ENCODE assay signal across 17 cellular contexts in the genomic region with DNA sequence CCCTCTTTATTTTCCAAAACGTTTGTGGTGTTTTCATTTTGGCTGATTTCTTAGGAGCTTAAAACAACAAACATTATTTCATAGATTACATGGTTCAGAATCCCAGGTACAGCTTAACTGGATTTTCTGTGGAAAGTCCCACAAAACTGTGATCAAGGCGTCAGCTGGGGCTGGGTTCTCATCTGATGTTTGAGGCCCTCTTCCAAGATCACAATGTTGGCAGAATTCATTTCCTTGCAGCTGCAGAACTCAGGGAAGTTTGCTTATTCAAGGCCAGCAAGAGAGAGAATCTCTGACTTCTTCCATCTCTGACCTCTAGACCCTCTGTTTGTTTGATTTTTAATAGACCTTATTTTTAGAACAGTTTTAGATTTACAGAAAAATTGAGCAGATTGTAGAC.
DNase-seq lines count a peak whose midpoint lies in the region; ATAC-seq and TF ChIP-seq lines count a peak whose summit lies in the region.
"Had no signal": no experiment of that assay in that cellular context is flagged by ENCODE, and none has a peak within 500 bp of the region (broad histone marks: within the 10 kb centered on the region; RNA-seq: fewer than 3 reads in every experiment).

No MANE protein-coding gene starts in this region.

- TF ChIP-seq POLR2A in heart left ventricle (IDR thresholded peaks at IDR 0.05), result no peak

- H3K27me3 ChIP-seq in heart left ventricle (no peaks in the 10 kb centered on the region), GM23338 (ENCODE audit: insufficient read depth) (no peaks in the 10 kb centered on the region)
- H3K27me3 ChIP-seq: BLaER1 had no signal

- H4K20me1 ChIP-seq in GM23338 (replicated peaks; ENCODE audit: insufficient read depth), result no peaks in the 10 kb centered on the region
- H4K20me1 ChIP-seq: BLaER1 had no signal

- peak in 3 of 4 donors; percentile 21 to 49 (median 23) for ATAC-seq in heart left ventricle
- no peak for ATAC-seq in Right ventricle myocardium inferior
- no peak for ATAC-seq in GM23338
- ATAC-seq: HCT116 had no signal

- no peaks in the 10 kb centered on the region for H3F3A ChIP-seq in GM23338 (replicated peaks; ENCODE audit: low read depth)

- no peak overlapping the region for H3K4me3 ChIP-seq in heart left ventricle
- H3K4me3 ChIP-seq in GM23338, result no peak overlapping the region
- H3K4me3 ChIP-seq: BLaER1 had no signal

- H3K27ac Mint-ChIP-seq in GM23338, result peak overlapping the region; percentile 35; the same call in 1 of the 2 replicates
- H3K27ac Mint-ChIP-seq in activated naive CD4-positive, alpha-beta T cell treated with anti-CD3 and anti-CD28 coated beads for 36 hours, result no peak overlapping the region
- H3K27ac Mint-ChIP-seq: CD14-positive monocyte, HFFc6 had no signal

- H3K9me3 Mint-ChIP-seq in GM23338, result no peaks in the 10 kb centered on the region
- no peaks in the 10 kb centered on the region for H3K9me3 Mint-ChIP-seq in activated naive CD4-positive, alpha-beta T cell treated with anti-CD3 and anti-CD28 coated beads for 36 hours

- H2AFZ ChIP-seq in GM23338, result no peak overlapping the region

- CTCF ChIA-PET in activated naive CD4-positive, alpha-beta T cell treated with anti-CD3 and anti-CD28 coated beads for 36 hours (lab: Charles Lee), result no interaction called here

- DNase-seq in heart left ventricle (peak in 1 of 5 donors; percentile 19), Right ventricle myocardium inferior (ENCODE audit: missing footprints) (no peak), GM23338 (ENCODE audit: low spot score) (no peak), medulla oblongata (ENCODE audit: extremely low spot score) (peak; percentile 49), dedifferentiated amniotic fluid mesenchymal stem cell (ENCODE audit: extremely low spot score) (no peak)
- no peak for DNase-seq in activated naive CD4-positive, alpha-beta T cell treated with anti-CD3 and anti-CD28 coated beads for 36 hours
- DNase-seq: 8988T; CD4-positive, alpha-beta memory T cell; DMS79 treated with DMSO at 0.1 percent for 48 hours; GF-D8; GOT3; H7; HFFc6 had no signal

- H3K4me1 Mint-ChIP-seq in GM23338, result no peaks in the 10 kb centered on the region
- no peaks in the 10 kb centered on the region for H3K4me1 Mint-ChIP-seq in activated naive CD4-positive, alpha-beta T cell treated with anti-CD3 and anti-CD28 coated beads for 36 hours (ENCODE audit: low read depth)
- H3K4me1 Mint-ChIP-seq: CD14-positive monocyte; CD4-positive, alpha-beta memory T cell had no signal

- peaks cover 5% of the 10 kb centered on the region for H3K36me3 Mint-ChIP-seq in GM23338 (ENCODE audit: low read depth)
- no peaks in the 10 kb centered on the region for H3K36me3 Mint-ChIP-seq in activated naive CD4-positive, alpha-beta T cell treated with anti-CD3 and anti-CD28 coated beads for 36 hours (ENCODE audit: low read depth)
- H3K36me3 Mint-ChIP-seq: CD14-positive monocyte; CD4-positive, alpha-beta memory T cell had no signal

- WGBS in heart left ventricle, 4 donors, result 35 to 50% (median 38%) methylated on average over 2 of the region's 2 CpGs

- H3K4me2 ChIP-seq in GM23338, result no peak overlapping the region
- H3K4me2 ChIP-seq: BLaER1 had no signal

- H3K36me3 ChIP-seq in heart left ventricle (peaks cover 0 to 7% (median 0%) of the 10 kb centered on the region in 9 donors), GM23338 (ENCODE audit: insufficient read depth) (no peaks in the 10 kb centered on the region)
- H3K36me3 ChIP-seq: BLaER1 had no signal

- H3K27me3 Mint-ChIP-seq in GM23338 (ENCODE audit: insufficient read depth, low read depth, poor library complexity), result peaks cover 3% of the 10 kb centered on the region
- H3K27me3 Mint-ChIP-seq in activated naive CD4-positive, alpha-beta T cell treated with anti-CD3 and anti-CD28 coated beads for 36 hours (ENCODE audit: low read depth), result peaks cover 17% of the 10 kb centered on the region

- peaks cover 0 to 27% (median 8%) of the 10 kb centered on the region in 12 donors for H3K4me1 ChIP-seq in heart left ventricle
- no peaks in the 10 kb centered on the region for H3K4me1 ChIP-seq in GM23338 (ENCODE audit: insufficient read depth)
- H3K4me1 ChIP-seq: BLaER1 had no signal

- H3K27ac ChIP-seq in heart left ventricle (peak overlapping the region in 3 of 12 donors; percentile 5 to 34 (median 9)), GM23338 (ENCODE audit: low read depth) (peak overlapping the region; percentile 3; the same call in 1 of the 2 replicates), temporal lobe (ENCODE audit: low read depth, low read length) (peak overlapping the region; percentile 25)
- H3K27ac ChIP-seq: BLaER1 had no signal

- no peak overlapping the region for H3K4me3 Mint-ChIP-seq in GM23338
- H3K4me3 Mint-ChIP-seq in activated naive CD4-positive, alpha-beta T cell treated with anti-CD3 and anti-CD28 coated beads for 36 hours, result no peak overlapping the region
- H3K4me3 Mint-ChIP-seq: CD14-positive monocyte; CD4-positive, alpha-beta memory T cell; HFFc6 had no signal

- H3K9me2 ChIP-seq in GM23338 (ENCODE audit: insufficient read depth), result no peaks in the 10 kb centered on the region; the same call in 1 of the 2 replicates

- intact Hi-C loops in heart left ventricle (cut with DNase I), result no loop called here
- intact Hi-C loops in Right ventricle myocardium inferior (cut with DNase I), result no loop called here
- intact Hi-C loops in activated naive CD4-positive, alpha-beta T cell treated with anti-CD3 and anti-CD28 coated beads for 36 hours (cut with micrococcal nuclease), result no loop called here

- H3K9me3 ChIP-seq in heart left ventricle, result no peaks in the 10 kb centered on the region
- H3K9me3 ChIP-seq: BLaER1 had no signal

- TF ChIP-seq CTCF in heart left ventricle (IDR thresholded peaks at IDR 0.05), result no peak
- no peak for TF ChIP-seq CTCF in GM23338 (conservative IDR thresholded peaks at IDR 0.05; ENCODE audit: low read depth in 2 of 2)

- no peaks in the 10 kb centered on the region for H3K79me2 ChIP-seq in GM23338 (replicated peaks; ENCODE audit: insufficient read depth)

TF ChIP-seq in GM23338, 12 proteins besides CTCF, POLR2A, EP300 and RAD21:
- no peak for TF ChIP-seq EZH2 (IDR thresholded peaks at IDR 0.05; ENCODE audit: low read depth, unreplicated experiment)
- TF ChIP-seq EZH2phosphoT487 (IDR thresholded peaks at IDR 0.05; ENCODE audit: unreplicated experiment), result no peak
- TF ChIP-seq REST (IDR thresholded peaks at IDR 0.05; ENCODE audit: unreplicated experiment), result no peak
- TF ChIP-seq JUNB (IDR thresholded peaks at IDR 0.05; ENCODE audit: unreplicated experiment), result no peak
- no peak for TF ChIP-seq ZNF114 (CRISPR knock-in tag; IDR thresholded peaks at IDR 0.05)
- TF ChIP-seq POLR2AphosphoS5 (IDR thresholded peaks at IDR 0.05; ENCODE audit: low read depth), result no peak

Comparison
In these comparisons a context has a peak if more than half of its experiments do, and no peak if none do; other contexts are left out.
1. ATAC-seq: peak in heart left ventricle (3 of 4); none in Right ventricle myocardium inferior (single experiment) and GM23338 (single experiment).